Comparison of ENCODE assay signal across 8 cellular contexts in genomic region chr2:86193901-86194567, GRCh38. TPM values are rescaled to one million over a fixed set of nuclear protein-coding genes. Genes with fewer than 3 reads are reported as not detected.
A peak's percentile ranks its signal among the peaks of the same experiment; 100 is the strongest.
DNase-seq lines count a peak whose midpoint lies in the region; ATAC-seq, FAIRE-seq and TF ChIP-seq lines count a peak whose summit lies in the region.

No MANE protein-coding gene starts in this region.

- H3K27me3 ChIP-seq in AG04450 (ENCODE audit: control insufficient read depth, insufficient read depth, low read length) = no peaks in the 10 kb centered on the region
- H3K27me3 ChIP-seq in HUES6 (ENCODE audit: control insufficient read depth, insufficient read depth, low read length) = no peaks in the 10 kb centered on the region
- no peaks in the 10 kb centered on the region for H3K27me3 ChIP-seq in GM12878 (replicated peaks in 1 of 2; ENCODE audit: control insufficient read depth in 2 of 2, insufficient read depth in 2 of 2, low read length in 1 of 2)

- intact Hi-C loops in GM12878 (cut with micrococcal nuclease; ENCODE audit: unreplicated experiment) = no loop called here

- no peak for ATAC-seq in GM12878
- ATAC-seq in HG03521 (IDR thresholded peaks at IDR 0.05; ENCODE audit: unreplicated experiment) = no peak
- no peak for ATAC-seq in HG02759 (IDR thresholded peaks at IDR 0.05; ENCODE audit: unreplicated experiment)

- DNase-seq in AG04450 (ENCODE audit: low read depth, low spot score) = no peak
- DNase-seq in GM12878 (ENCODE audit: low read depth, low spot score) = no peak
- no peak for DNase-seq in NCI-H2029 (lab: John Stamatoyannopoulos, UW)
- DNase-seq in iPS-NIHi11 (ENCODE audit: low spot score) = no peak

- in situ Hi-C loops in GM12878 (cut with MboI) = no loop called here

- H3K4me2 ChIP-seq in GM12878 (ENCODE audit: control insufficient read depth, insufficient read depth) = peak overlapping the region; percentile 99

- FAIRE-seq in GM12878 (lab: Jason Lieb, UNC) = no peak

- no peak for TF ChIP-seq POLR2A in GM12878 (IDR thresholded peaks at IDR 0.05; ENCODE audit: low read depth, low read length)

- TF ChIP-seq EP300 in GM12878 (IDR thresholded peaks at IDR 0.05; ENCODE audit: borderline replicate concordance in 1 of 2, control insufficient read depth in 1 of 2, low read depth in 2 of 2, low read length in 2 of 2) = no peak

- no peak overlapping the region for H2AFZ ChIP-seq in GM12878 (ENCODE audit: control insufficient read depth, low read depth, low read length)

- SMC1A ChIA-PET in GM12878 (lab: Charles Lee; ENCODE audit: uncharacterized antibody, unreplicated experiment) = interaction anchor here (0.6 to 2.5 kb wide), 9 partner anchors 8 to 363 kb away, joined by 3 to 14 read pairs (median 3); partner anchors contain the start of gene KDM3A

- no peak for TF ChIP-seq RAD21 in GM12878 (IDR thresholded peaks at IDR 0.05; ENCODE audit: insufficient read depth, low read depth, low read length)

- POLR2A ChIA-PET in AG04450 (lab: Yijun Ruan, JAX) = interaction anchor here (3.3 kb wide), 1 partner anchor 248 kb away, joined by 15 read pairs; the partner anchor contains the start of gene KDM3A
- POLR2A ChIA-PET in GM12878 (lab: Charles Lee) = interaction anchor here (0.8 to 2.8 kb wide), 7 partner anchors 8 to 247 kb away, joined by 3 to 18 read pairs (median 4); partner anchors contain the start of gene KDM3A

- TF ChIP-seq CTCF in AG04450 (IDR thresholded peaks at IDR 0.05; ENCODE audit: low read depth, low read length) (0 out of 2 replicates have a peak, but pooled peaks have one; percentile 7), GM12878 (IDR thresholded peaks at IDR 0.05 in 2 of 3, conservative IDR thresholded peaks at IDR 0.05 in 1 of 3; ENCODE audit: control insufficient read depth in 2 of 3, extremely low read depth in 1 of 3, insufficient read depth in 1 of 3, low read depth in 3 of 3, low read length in 3 of 3) (0 out of 6 replicates have a peak, but pooled peaks of 2 of the 3 experiments have one; percentile 10)

- H3K27ac ChIP-seq in AG04450 (ENCODE audit: low read depth, low read length) = no peak overlapping the region
- H3K27ac ChIP-seq in HUES6 (ENCODE audit: low read depth, low read length) = no peak overlapping the region
- H3K27ac ChIP-seq in GM12878 (ENCODE audit: control insufficient read depth, insufficient read depth) = peak overlapping the region; percentile 80
- H3K27ac ChIP-seq in mesodermal cell (ENCODE audit: low read depth, low read length, severe bottlenecking) = peak overlapping the region; percentile 99

- RAD21 ChIA-PET in GM12878 (lab: Charles Lee; ENCODE audit: unreplicated experiment) = interaction anchor here (0.6 to 1.7 kb wide), 3 partner anchors 9 to 179 kb away, joined by 3 to 4 read pairs (median 3); no protein-coding TSS in a partner anchor

- BruUV-seq in GM12878 (replicated peaks; lab: Mats Ljungman, UMichigan) = no TSS peak

- H3K4me3 ChIP-seq in AG04450 (ENCODE audit: low read depth, low read length) (peak overlapping the region; percentile 99), HUES6 (ENCODE audit: low read depth, low read length) (peak overlapping the region; percentile 96), GM12878 (peak overlapping the region; percentile 95), mesodermal cell (ENCODE audit: extremely low read depth, insufficient read depth, low read length, poor library complexity, severe bottlenecking) (peak overlapping the region; percentile 93)

- CTCF ChIA-PET in AG04450 (lab: Charles Lee) (interaction anchor here (1.1 to 1.5 kb wide), 3 partner anchors 27 to 178 kb away, joined by 3 to 6 read pairs (median 3); no protein-coding TSS in a partner anchor), GM12878 (lab: Yijun Ruan, JAX) (interaction anchor here (0.8 to 3.1 kb wide), 3 partner anchors 9 to 27 kb away, joined by 4 to 12 read pairs (median 9); no protein-coding TSS in a partner anchor)

- H3K9me3 ChIP-seq in AG04450 (ENCODE audit: control insufficient read depth, insufficient read depth, low read length) (peaks cover 3% of the 10 kb centered on the region; the same call in 1 of the 2 replicates), HUES6 (ENCODE audit: control insufficient read depth, insufficient read depth, low read depth, low read length) (no peaks in the 10 kb centered on the region), GM12878 (replicated peaks; ENCODE audit: control insufficient read depth, insufficient read depth, low read length) (no peaks in the 10 kb centered on the region), mesodermal cell (ENCODE audit: control insufficient read depth, low read length) (no peaks in the 10 kb centered on the region)

- WGBS in GM12878 (ENCODE audit: insufficient coverage, insufficient replicate concordance, low lambda C conversion rate, missing lambda C conversion rate) = 68% methylated on average over 7 of the region's 7 CpGs
- 88 to 89% methylated on average over 6 of the region's 7 CpGs for WGBS in mesodermal cell (ENCODE audit: insufficient coverage in 2 of 2), 2 experiments

- peaks cover 62% of the 10 kb centered on the region for H3K79me2 ChIP-seq in GM12878 (ENCODE audit: control insufficient read depth, insufficient read depth, low read length)

- H3K4me1 ChIP-seq in HUES6 (ENCODE audit: control insufficient read depth, insufficient read depth, low read length) = peaks cover 5% of the 10 kb centered on the region; the same call in 1 of the 2 replicates
- H3K4me1 ChIP-seq in GM12878 (ENCODE audit: control insufficient read depth, insufficient read depth, low read length) = peaks cover 9% of the 10 kb centered on the region; the same call in 1 of the 2 replicates
- peaks cover 12% of the 10 kb centered on the region for H3K4me1 ChIP-seq in mesodermal cell (ENCODE audit: control insufficient read depth, insufficient read depth, low read length, poor library complexity, severe bottlenecking)

- peak overlapping the region; percentile 73 for H3K9ac ChIP-seq in HUES6 (ENCODE audit: low read length)
- H3K9ac ChIP-seq in GM12878 (ENCODE audit: control insufficient read depth, insufficient read depth, low read length) = peak overlapping the region; percentile 81

- no peaks in the 10 kb centered on the region for H4K20me1 ChIP-seq in GM12878 (ENCODE audit: control insufficient read depth, insufficient read depth)

- H3K36me3 ChIP-seq in HUES6 (ENCODE audit: control insufficient read depth, insufficient read depth, low read length) = peaks cover 5% of the 10 kb centered on the region; the same call in 1 of the 2 replicates
- H3K36me3 ChIP-seq in GM12878 (ENCODE audit: control insufficient read depth in 2 of 2, insufficient read depth in 2 of 2, low read length in 1 of 2) = peaks cover 0 to 3% of the 10 kb centered on the region in 2 experiments; a peak in 1 of 4 replicates
- peaks cover 45% of the 10 kb centered on the region for H3K36me3 ChIP-seq in mesodermal cell (ENCODE audit: control insufficient read depth, insufficient read depth, low read length)

TF ChIP-seq in GM12878, 131 proteins besides CTCF, POLR2A, EP300 and RAD21 (continues in another document):
- TF ChIP-seq CHD1 (IDR thresholded peaks at IDR 0.05; ENCODE audit: low read depth, low read length) (no peak), BACH1 (IDR thresholded peaks at IDR 0.05; ENCODE audit: borderline replicate concordance) (no peak), CBFB (IDR thresholded peaks at IDR 0.05; ENCODE audit: low read depth) (no peak), TAF1 (IDR thresholded peaks at IDR 0.05; ENCODE audit: borderline replicate concordance, low read depth, low read length) (no peak)

RNA-seq across cellular contexts. Expression of gene IMMT, which starts 1.2 kb away (rescaled TPM):
- polyA plus RNA-seq in AG04450 (2011; rRNA removed) (68.7 and 69.2 TPM in 2 replicates), GM12878 (2011; rRNA removed) (89.6 and 105 TPM in 2 replicates), GM12878 (2014; fragmentation: Illumina TruSeq; extraction: Trizol) (120 and 136 TPM in 2 replicates), GM12878 (2014; fragmentation: Nextera tagmentation; extraction: Ambion mirVana) (100 to 1,000 TPM in 1 of 2 experiments, 10 to 100 TPM in 1; 88.9 to 115 TPM), GM12878 (2014; rRNA removed) (73.5 and 86.5 TPM in 2 replicates), GM12878 (2016; fragmentation: Nextera tagmentation; extraction: Ambion mirVana) (100 to 1,000 TPM; 137 to 149 TPM)
- polyA minus RNA-seq in AG04450 (2011; rRNA and poly(A)+ RNA removed) = 43.3 and 50.3 TPM in 2 replicates
- 84.9 and 88.1 TPM in 2 replicates for total RNA-seq in GM12878 (2013; cell fraction: nucleolus; rRNA removed)
- total RNA-seq in GM12878 (2014; rRNA removed) (78.4 and 79.9 TPM in 2 replicates), GM12878 (2014; rRNA removed; fragmentation: Illumina TruSeq; extraction: Trizol) (81.4 and 88.8 TPM in 2 replicates), GM12878 (2021) (104 and 108 TPM in 2 replicates)
- polyA plus RNA-seq in GM12878 (2011; ENCODE audit: low read depth) = 51.0 TPM
- polyA plus RNA-seq in GM12878 (2011; cell fraction: cytosol; rRNA removed) = 71.9 and 76.2 TPM in 2 replicates
- polyA plus RNA-seq in GM12878 (2011; cell fraction: nucleus; rRNA removed) = 40.1 and 59.2 TPM in 2 replicates
- polyA plus RNA-seq in GM12878 (2012) = 60.9 and 70.4 TPM in 2 replicates
- polyA minus RNA-seq in GM12878 (2011; rRNA and poly(A)+ RNA removed) = 67.1 and 77.4 TPM in 2 replicates
- polyA minus RNA-seq in GM12878 (2011; cell fraction: cytosol; rRNA and poly(A)+ RNA removed) = 35.5 and 39.3 TPM in 2 replicates
- polyA minus RNA-seq in GM12878 (2011; cell fraction: nucleus; rRNA and poly(A)+ RNA removed) = 23.0 and 32.3 TPM in 2 replicates
- 114 TPM for polyA plus RNA-seq in mesodermal cell (2013, experiment 1 of 2)
- polyA plus RNA-seq in mesodermal cell (2013, experiment 2 of 2) = 114 TPM

RNA-seq across cellular contexts. Expression of gene MRPL35, which starts 5.2 kb away (rescaled TPM):
- polyA plus RNA-seq in AG04450 (2011; rRNA removed) (42.2 and 48.2 TPM in 2 replicates), GM12878 (2011; rRNA removed) (135 and 153 TPM in 2 replicates), GM12878 (2014; fragmentation: Illumina TruSeq; extraction: Trizol) (156 and 189 TPM in 2 replicates), GM12878 (2014; fragmentation: Nextera tagmentation; extraction: Ambion mirVana) (100 to 1,000 TPM; 156 to 162 TPM), GM12878 (2014; rRNA removed) (82.6 and 109 TPM in 2 replicates), GM12878 (2016; fragmentation: Nextera tagmentation; extraction: Ambion mirVana) (100 to 1,000 TPM; 170 to 180 TPM)
- 33.5 and 38.9 TPM in 2 replicates for polyA minus RNA-seq in AG04450 (2011; rRNA and poly(A)+ RNA removed)
- 20.4 and 20.5 TPM in 2 replicates for total RNA-seq in GM12878 (2013; cell fraction: nucleolus; rRNA removed)
- total RNA-seq in GM12878 (2014; rRNA removed) (58.1 and 72.0 TPM in 2 replicates), GM12878 (2014; rRNA removed; fragmentation: Illumina TruSeq; extraction: Trizol) (109 and 115 TPM in 2 replicates), GM12878 (2021) (64.5 and 67.7 TPM in 2 replicates)
- polyA plus RNA-seq in GM12878 (2011; ENCODE audit: low read depth) = 27.1 TPM
- 96.7 and 182 TPM in 2 replicates for polyA plus RNA-seq in GM12878 (2011; cell fraction: cytosol; rRNA removed)
- 68.0 and 72.7 TPM in 2 replicates for polyA plus RNA-seq in GM12878 (2011; cell fraction: nucleus; rRNA removed)
- 36.4 and 44.6 TPM in 2 replicates for polyA plus RNA-seq in GM12878 (2012)
- polyA minus RNA-seq in GM12878 (2011; rRNA and poly(A)+ RNA removed) = 46.5 and 55.7 TPM in 2 replicates
- 17.9 and 20.1 TPM in 2 replicates for polyA minus RNA-seq in GM12878 (2011; cell fraction: cytosol; rRNA and poly(A)+ RNA removed)
- 15.4 and 16.3 TPM in 2 replicates for polyA minus RNA-seq in GM12878 (2011; cell fraction: nucleus; rRNA and poly(A)+ RNA removed)
- polyA plus RNA-seq in mesodermal cell (2013, experiment 1 of 2) = 31.9 TPM
- polyA plus RNA-seq in mesodermal cell (2013, experiment 2 of 2) = 35.2 TPM

Comparison
In these comparisons a context has a peak if more than half of its experiments do, and no peak if none do; other contexts are left out.
1. H3K27ac ChIP-seq: peak in GM12878 (single experiment) and mesodermal cell (single experiment); none in AG04450 (single experiment) and HUES6 (single experiment).
2. Peak in every context shown above with its lines, with median percentiles within 50 percentile points of each other: H3K4me3 ChIP-seq.